ENCODE assay signal across 19 cellular contexts in genomic region chr14:91365552-91365951, GRCh38. TPM values are rescaled to one million over a fixed set of nuclear protein-coding genes. Genes with fewer than 3 reads are reported as not detected.
DNase-seq lines count a peak whose midpoint lies in the region; ATAC-seq and TF ChIP-seq lines count a peak whose summit lies in the region.
"Had no signal": no experiment of that assay in that cellular context is flagged by ENCODE, and none has a peak within 500 bp of the region (broad histone marks: within the 10 kb centered on the region; RNA-seq: fewer than 3 reads in every experiment).

No MANE protein-coding gene starts in this region.

- no peak for ATAC-seq in activated T-cell treated with anti-CD3 and anti-CD28 coated beads, Interleukin-2, amount 50 U/mL, for 72 hours (replicated peaks in 1 of 2)
- ATAC-seq in activated naive CD8-positive, alpha-beta T cell treated with anti-CD3 and anti-CD28 coated beads, Interleukin-2, amount 50 U/mL, for 24 hours = no peak
- ATAC-seq in stimulated activated naive CD8-positive, alpha-beta T cell treated with anti-CD3 and anti-CD28 coated beads, Interleukin-15, amount 100 ng/mL, for 72 hours = no peak

- H3K9me3 Mint-ChIP-seq in activated T-cell treated with anti-CD3 and anti-CD28 coated beads, Interleukin-2, amount 50 U/mL, for 72 hours = no peaks in the 10 kb centered on the region
- H3K9me3 Mint-ChIP-seq in activated naive CD8-positive, alpha-beta T cell treated with anti-CD3 and anti-CD28 coated beads, Interleukin-2, amount 50 U/mL, for 24 hours = no peaks in the 10 kb centered on the region
- H3K9me3 Mint-ChIP-seq in stimulated activated naive CD8-positive, alpha-beta T cell treated with anti-CD3 and anti-CD28 coated beads, Interleukin-15, amount 100 ng/mL, for 72 hours = no peaks in the 10 kb centered on the region
- H3K9me3 Mint-ChIP-seq: activated CD4-positive, alpha-beta T cell treated with anti-CD3 and anti-CD28 coated beads, Interleukin-2, amount 10 ng/mL, durations not matched to agents 7 days and 5 days; H9 had no signal

- peak overlapping the region; percentile 69 for H3K27ac Mint-ChIP-seq in activated T-cell treated with anti-CD3 and anti-CD28 coated beads, Interleukin-2, amount 50 U/mL, for 72 hours
- H3K27ac Mint-ChIP-seq in activated naive CD8-positive, alpha-beta T cell treated with anti-CD3 and anti-CD28 coated beads, Interleukin-2, amount 50 U/mL, for 24 hours = peak overlapping the region; percentile 52
- peak overlapping the region in 1 of 2 donors; percentile 16 for H3K27ac Mint-ChIP-seq in stimulated activated naive CD8-positive, alpha-beta T cell treated with anti-CD3 and anti-CD28 coated beads, Interleukin-15, amount 100 ng/mL, for 72 hours
- H3K27ac Mint-ChIP-seq: activated CD4-positive, alpha-beta T cell treated with anti-CD3 and anti-CD28 coated beads, Interleukin-2, amount 10 ng/mL, durations not matched to agents 7 days and 5 days had no signal

- H3K4me3 Mint-ChIP-seq in activated T-cell treated with anti-CD3 and anti-CD28 coated beads, Interleukin-2, amount 50 U/mL, for 72 hours = peak overlapping the region; percentile 0 to 15
- H3K4me3 Mint-ChIP-seq in activated naive CD8-positive, alpha-beta T cell treated with anti-CD3 and anti-CD28 coated beads, Interleukin-2, amount 50 U/mL, for 24 hours = no peak overlapping the region
- H3K4me3 Mint-ChIP-seq in stimulated activated naive CD8-positive, alpha-beta T cell treated with anti-CD3 and anti-CD28 coated beads, Interleukin-15, amount 100 ng/mL, for 72 hours = peak overlapping the region; percentile 8 to 10
- H3K4me3 Mint-ChIP-seq: activated CD4-positive, alpha-beta T cell treated with anti-CD3 and anti-CD28 coated beads, Interleukin-2, amount 10 ng/mL, durations not matched to agents 7 days and 5 days; H9 had no signal

- TF ChIP-seq CTCF in NB4 (IDR thresholded peaks at IDR 0.05; ENCODE audit: low read depth, low read length) = no peak

- DNase-seq in activated T-cell treated with anti-CD3 and anti-CD28 coated beads, Interleukin-2, amount 50 U/mL, for 72 hours = no peak
- DNase-seq in activated T-cell treated with anti-CD3 and anti-CD28 coated beads, Interleukin-2, amount 50 U/mL, for 1 hour = no peak
- DNase-seq in NB4 (ENCODE audit: low read depth) (peak; percentile 60), T1000 (lab: John Stamatoyannopoulos, UW) (no peak), NCI-H2171 treated with DMSO at 0.1 percent for 48 hours (lab: John Stamatoyannopoulos, UW) (no peak), HPDE6-E6E7 (ENCODE audit: extremely low spot score) (no peak)
- peak; percentile 2 for DNase-seq in activated naive CD8-positive, alpha-beta T cell treated with anti-CD3 and anti-CD28 coated beads, Interleukin-2, amount 50 U/mL, for 24 hours
- DNase-seq in stimulated activated naive CD8-positive, alpha-beta T cell treated with anti-CD3 and anti-CD28 coated beads, Interleukin-15, amount 100 ng/mL, for 72 hours = no peak
- DNase-seq: activated CD4-positive, alpha-beta T cell treated with anti-CD3 and anti-CD28 coated beads, Interleukin-2, amount 10 ng/mL, durations not matched to agents 7 days and 5 days; activated gamma-delta T cell treated with Interleukin-2 at 50 U/mL for 16 hours; central memory CD4-positive, alpha-beta T cell; DMS153; foreskin melanocyte; H9; NCI-H1417; PC-9; stimulated activated naive CD4-positive, alpha-beta T cell treated with Interleukin-2 at 50 U/mL for 16 hours; SW 1271 had no signal

- H3K27me3 Mint-ChIP-seq in activated T-cell treated with anti-CD3 and anti-CD28 coated beads, Interleukin-2, amount 50 U/mL, for 72 hours (ENCODE audit: low read depth) = no peaks in the 10 kb centered on the region
- no peaks in the 10 kb centered on the region for H3K27me3 Mint-ChIP-seq in activated naive CD8-positive, alpha-beta T cell treated with anti-CD3 and anti-CD28 coated beads, Interleukin-2, amount 50 U/mL, for 24 hours
- no peaks in the 10 kb centered on the region for H3K27me3 Mint-ChIP-seq in stimulated activated naive CD8-positive, alpha-beta T cell treated with anti-CD3 and anti-CD28 coated beads, Interleukin-15, amount 100 ng/mL, for 72 hours
- H3K27me3 Mint-ChIP-seq: activated CD4-positive, alpha-beta T cell treated with anti-CD3 and anti-CD28 coated beads, Interleukin-2, amount 10 ng/mL, durations not matched to agents 7 days and 5 days had no signal

- H3K36me3 Mint-ChIP-seq in activated T-cell treated with anti-CD3 and anti-CD28 coated beads, Interleukin-2, amount 50 U/mL, for 72 hours (ENCODE audit: insufficient read depth in 2 of 2) = peaks cover 0 to 2% of the 10 kb centered on the region in 2 donors
- no peaks in the 10 kb centered on the region for H3K36me3 Mint-ChIP-seq in activated naive CD8-positive, alpha-beta T cell treated with anti-CD3 and anti-CD28 coated beads, Interleukin-2, amount 50 U/mL, for 24 hours (ENCODE audit: low read depth)

- no peak for TF ChIP-seq POLR2A in NB4 (IDR thresholded peaks at IDR 0.05; ENCODE audit: extremely low read depth, insufficient read length)

- H3K4me1 Mint-ChIP-seq in activated T-cell treated with anti-CD3 and anti-CD28 coated beads, Interleukin-2, amount 50 U/mL, for 72 hours (ENCODE audit: low read depth) = peaks cover 81% of the 10 kb centered on the region
- H3K4me1 Mint-ChIP-seq in activated naive CD8-positive, alpha-beta T cell treated with anti-CD3 and anti-CD28 coated beads, Interleukin-2, amount 50 U/mL, for 24 hours = peaks cover 92% of the 10 kb centered on the region
- H3K4me1 Mint-ChIP-seq in stimulated activated naive CD8-positive, alpha-beta T cell treated with anti-CD3 and anti-CD28 coated beads, Interleukin-15, amount 100 ng/mL, for 72 hours = peaks cover 98% of the 10 kb centered on the region

- no peak overlapping the region for H3K4me3 ChIP-seq in NB4 (ENCODE audit: low read depth, low read length)
- H3K4me3 ChIP-seq: PC-9, vagina had no signal

RNA-seq across cellular contexts. Expression of gene CCDC88C, which starts 52.1 kb away (rescaled TPM):
- total RNA-seq in activated T-cell treated with anti-CD3 and anti-CD28 coated beads, Interleukin-2, amount 50 U/mL, for 72 hours = 100 to 1,000 TPM; 103 to 111 TPM

Comparison
In these comparisons a context has a peak if more than half of its experiments do, and no peak if none do; other contexts are left out.
1. DNase-seq: peak in NB4 (single experiment) and activated naive CD8-positive, alpha-beta T cell treated with anti-CD3 and anti-CD28 coated beads, Interleukin-2, amount 50 U/mL, for 24 hours (single experiment); none in activated T-cell treated with anti-CD3 and anti-CD28 coated beads, Interleukin-2, amount 50 U/mL, for 72 hours (0 of 2), activated T-cell treated with anti-CD3 and anti-CD28 coated beads, Interleukin-2, amount 50 U/mL, for 1 hour (single experiment), stimulated activated naive CD8-positive, alpha-beta T cell treated with anti-CD3 and anti-CD28 coated beads, Interleukin-15, amount 100 ng/mL, for 72 hours (0 of 2), T1000 (single experiment), NCI-H2171 treated with DMSO at 0.1 percent for 48 hours (single experiment) and HPDE6-E6E7 (single experiment).